14 cellular contexts compared by ENCODE assay signal in the genomic region with DNA sequence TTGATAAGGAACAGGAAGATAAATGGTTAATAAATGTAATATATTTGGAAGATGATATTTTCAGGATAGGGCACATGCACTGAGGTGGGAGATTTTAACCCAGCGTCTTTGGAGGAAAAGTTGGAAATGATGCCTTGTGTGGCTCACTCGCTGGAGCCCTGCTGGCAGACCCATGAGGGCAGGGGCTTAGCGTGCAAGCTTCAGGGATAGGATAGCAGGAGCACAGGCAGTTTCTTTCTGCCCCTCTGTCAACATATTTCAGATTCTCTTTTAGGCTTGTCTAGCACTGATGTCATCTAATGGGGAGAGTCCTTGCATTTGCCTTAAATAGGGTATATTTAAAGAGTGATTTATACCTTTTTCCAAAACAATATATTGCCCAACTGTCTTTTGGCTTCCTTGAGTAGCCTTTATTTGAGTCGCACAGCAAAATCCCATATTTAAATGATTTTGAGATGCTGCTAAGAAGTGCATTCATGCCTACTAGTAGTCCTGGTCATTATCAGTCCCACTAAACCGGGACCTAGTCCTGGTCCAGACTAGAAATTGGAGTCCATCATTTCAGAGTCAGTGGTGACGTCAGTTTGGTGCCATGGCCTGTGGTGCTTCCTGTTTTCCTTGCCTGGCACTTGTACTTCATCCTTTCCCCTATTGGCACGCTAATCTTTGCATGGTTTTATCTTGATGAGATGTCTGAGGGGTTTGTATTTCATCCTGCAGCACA. TPM values are rescaled to one million over a fixed set of nuclear protein-coding genes. Genes with fewer than 3 reads are reported as not detected.
A peak's percentile ranks its signal among the peaks of the same experiment; 100 is the strongest.
DNase-seq lines count a peak whose midpoint lies in the region; ATAC-seq and TF ChIP-seq lines count a peak whose summit lies in the region.
"Had no signal": no experiment of that assay in that cellular context is flagged by ENCODE, and none has a peak within 500 bp of the region (broad histone marks: within the 10 kb centered on the region; RNA-seq: fewer than 3 reads in every experiment).

No MANE protein-coding gene starts in this region.

- H3K4me1 ChIP-seq in right atrium auricular region (peaks cover 0 to 58% of the 10 kb centered on the region in 2 donors), duodenal mucosa (ENCODE audit: control insufficient read depth in 1 of 2, insufficient read depth in 2 of 2, low read length in 2 of 2) (peaks cover 0 to 15% of the 10 kb centered on the region in 2 donors), vagina (peaks cover 62% of the 10 kb centered on the region)
- peaks cover 0 to 14% of the 10 kb centered on the region in 2 donors for H3K4me1 ChIP-seq in naive thymus-derived CD4-positive, alpha-beta T cell (ENCODE audit: control insufficient read depth in 2 of 2, insufficient read depth in 2 of 2, low read length in 2 of 2)
- H3K4me1 ChIP-seq: Caco-2 had no signal

- no peaks in the 10 kb centered on the region for H3K27me3 ChIP-seq in right atrium auricular region
- H3K27me3 ChIP-seq in duodenal mucosa (ENCODE audit: control insufficient read depth in 1 of 2, insufficient read depth in 2 of 2, low read length in 2 of 2): no peaks in the 10 kb centered on the region
- no peaks in the 10 kb centered on the region for H3K27me3 ChIP-seq in naive thymus-derived CD4-positive, alpha-beta T cell (ENCODE audit: control insufficient read depth in 2 of 2, insufficient read depth in 2 of 2, low read length in 2 of 2)
- H3K27me3 ChIP-seq in vagina: no peaks in the 10 kb centered on the region

- DNase-seq in cardiac septum (ENCODE audit: low spot score): peak; percentile 59
- DNase-seq in right atrium auricular region (ENCODE audit: low spot score): no peak
- no peak for DNase-seq in naive thymus-derived CD4-positive, alpha-beta T cell
- no peak for DNase-seq in vagina (ENCODE audit: extremely low spot score in 2 of 2)
- DNase-seq in NCI-H2171 treated with DMSO at 0.1 percent for 48 hours (lab: John Stamatoyannopoulos, UW): no peak
- DNase-seq: Caco-2, GF-D8, NCI-H1105 treated with DMSO at 0.1 percent for 48 hours had no signal

- TF ChIP-seq POLR2A in vagina (IDR thresholded peaks at IDR 0.05): no peak

- no peaks in the 10 kb centered on the region for H3K36me3 ChIP-seq in right atrium auricular region
- no peaks in the 10 kb centered on the region for H3K36me3 ChIP-seq in duodenal mucosa (ENCODE audit: control insufficient read depth in 1 of 2, insufficient read depth in 2 of 2, low read length in 2 of 2)
- H3K36me3 ChIP-seq in naive thymus-derived CD4-positive, alpha-beta T cell (ENCODE audit: control insufficient read depth in 2 of 3, insufficient read depth in 3 of 3, low read length in 3 of 3): no peaks in the 10 kb centered on the region
- no peaks in the 10 kb centered on the region for H3K36me3 ChIP-seq in vagina

- H3K9me3 ChIP-seq in right atrium auricular region (peaks cover 0 to 5% of the 10 kb centered on the region in 2 donors), duodenal mucosa (ENCODE audit: control insufficient read depth in 1 of 2, low read length in 2 of 2) (peaks cover 2 to 4% of the 10 kb centered on the region in 2 donors), vagina (no peaks in the 10 kb centered on the region)
- H3K9me3 ChIP-seq in naive thymus-derived CD4-positive, alpha-beta T cell (ENCODE audit: control insufficient read depth in 2 of 3, low read length in 3 of 3): peaks cover 0 to 11% (median 0%) of the 10 kb centered on the region in 3 experiments

- H3K4me3 Mint-ChIP-seq in naive thymus-derived CD4-positive, alpha-beta T cell: peak overlapping the region in 6 of 10 donors; percentile 10 to 56 (median 28)
- H3K4me3 Mint-ChIP-seq: activated T-helper 17 cell treated with anti-CD3 and anti-CD28 coated beads, Interleukin-2, amount 50 U/mL, for 72 hours; IgD-negative memory B cell; memory B cell had no signal

- H3K27ac ChIP-seq in right atrium auricular region: peak overlapping the region in 1 of 2 donors; percentile 81
- H3K27ac ChIP-seq in duodenal mucosa (ENCODE audit: low read depth, low read length): peak overlapping the region; percentile 42
- no peak overlapping the region for H3K27ac ChIP-seq in naive thymus-derived CD4-positive, alpha-beta T cell (ENCODE audit: low read depth, low read length)
- peak overlapping the region; percentile 84 for H3K27ac ChIP-seq in vagina

- no peak overlapping the region for H3K4me3 ChIP-seq in right atrium auricular region
- no peak overlapping the region for H3K4me3 ChIP-seq in duodenal mucosa (ENCODE audit: low read depth in 1 of 2, low read length in 2 of 2)
- H3K4me3 ChIP-seq in naive thymus-derived CD4-positive, alpha-beta T cell (ENCODE audit: low read length): no peak overlapping the region
- no peak overlapping the region for H3K4me3 ChIP-seq in vagina

- POLR2A ChIA-PET in naive thymus-derived CD4-positive, alpha-beta T cell (lab: Charles Lee): no interaction called here

- intact Hi-C loops in cardiac septum (cut with DNase I): loop anchor here (5.0 kb wide), 1 partner anchor 42 kb away; no protein-coding TSS in a partner anchor
- intact Hi-C loops in naive thymus-derived CD4-positive, alpha-beta T cell (cut with micrococcal nuclease): no loop called here
- intact Hi-C loops in vagina (cut with DNase I): loop anchor here (5.0 kb wide), 1 partner anchor 68 kb away; no protein-coding TSS in a partner anchor

- peaks cover 0 to 27% (median 0%) of the 10 kb centered on the region in 5 donors for H3K27me3 Mint-ChIP-seq in naive thymus-derived CD4-positive, alpha-beta T cell

- H3K4me1 Mint-ChIP-seq in naive thymus-derived CD4-positive, alpha-beta T cell: peaks cover 5 to 56% (median 32%) of the 10 kb centered on the region in 7 donors
- H3K4me1 Mint-ChIP-seq: activated T-helper 17 cell treated with anti-CD3 and anti-CD28 coated beads, Interleukin-2, amount 50 U/mL, for 72 hours; IgD-negative memory B cell; memory B cell had no signal

- H3K36me3 Mint-ChIP-seq in naive thymus-derived CD4-positive, alpha-beta T cell: peaks cover 0 to 13% (median 11%) of the 10 kb centered on the region in 5 donors
- H3K36me3 Mint-ChIP-seq: IgD-negative memory B cell had no signal

- peaks cover 0 to 24% (median 8%) of the 10 kb centered on the region in 11 donors for H3K9me3 Mint-ChIP-seq in naive thymus-derived CD4-positive, alpha-beta T cell

- no peak for ATAC-seq in naive thymus-derived CD4-positive, alpha-beta T cell
- ATAC-seq in HG02938 (IDR thresholded peaks at IDR 0.05; ENCODE audit: unreplicated experiment) (no peak), GM18909 (IDR thresholded peaks at IDR 0.05; ENCODE audit: poor library complexity, unreplicated experiment) (no peak)
- ATAC-seq: activated T-helper 17 cell treated with anti-CD3 and anti-CD28 coated beads, Interleukin-2, amount 50 U/mL, for 72 hours had no signal

- no peak for TF ChIP-seq CTCF in right atrium auricular region (IDR thresholded peaks at IDR 0.05)
- TF ChIP-seq CTCF in vagina (IDR thresholded peaks at IDR 0.05): no peak

- CTCF ChIA-PET in naive thymus-derived CD4-positive, alpha-beta T cell (lab: Charles Lee): no interaction called here

- peak overlapping the region in 7 of 9 donors; percentile 29 to 82 (median 56) for H3K27ac Mint-ChIP-seq in naive thymus-derived CD4-positive, alpha-beta T cell
- H3K27ac Mint-ChIP-seq: activated T-helper 17 cell treated with anti-CD3 and anti-CD28 coated beads, Interleukin-2, amount 50 U/mL, for 72 hours; IgD-negative memory B cell; memory B cell had no signal

- no peak overlapping the region for H3K9ac ChIP-seq in duodenal mucosa (ENCODE audit: low read depth in 1 of 2, low read length in 2 of 2)

RNA-seq across cellular contexts. Expression of a gene that starts 45.8 kb away (rescaled TPM):
- total RNA-seq in cardiac septum: 11.2 TPM
- total RNA-seq in right atrium auricular region: 1 to 10 TPM; 8.0 to 8.8 TPM
- 10 to 100 TPM in 2 of 5 experiments, 1 to 10 TPM in 2, under 1 TPM in 1; 0.19 to 11.5 (median 6.1) TPM for total RNA-seq in naive thymus-derived CD4-positive, alpha-beta T cell
- polyA plus RNA-seq in naive thymus-derived CD4-positive, alpha-beta T cell: 1 to 10 TPM; 1.3 to 3.5 TPM
- total RNA-seq in vagina: 10.8 TPM
- polyA plus RNA-seq: IgD-negative memory B cell had no signal

Comparison
In these comparisons a context has a peak if more than half of its experiments do, and no peak if none do; other contexts are left out.
1. intact Hi-C loops: an anchor here in cardiac septum (5.0 kb wide) and vagina (5.0 kb wide); none called in naive thymus-derived CD4-positive, alpha-beta T cell.